Comparison of ENCODE assay signal across 1 cellular context in the genomic region with DNA sequence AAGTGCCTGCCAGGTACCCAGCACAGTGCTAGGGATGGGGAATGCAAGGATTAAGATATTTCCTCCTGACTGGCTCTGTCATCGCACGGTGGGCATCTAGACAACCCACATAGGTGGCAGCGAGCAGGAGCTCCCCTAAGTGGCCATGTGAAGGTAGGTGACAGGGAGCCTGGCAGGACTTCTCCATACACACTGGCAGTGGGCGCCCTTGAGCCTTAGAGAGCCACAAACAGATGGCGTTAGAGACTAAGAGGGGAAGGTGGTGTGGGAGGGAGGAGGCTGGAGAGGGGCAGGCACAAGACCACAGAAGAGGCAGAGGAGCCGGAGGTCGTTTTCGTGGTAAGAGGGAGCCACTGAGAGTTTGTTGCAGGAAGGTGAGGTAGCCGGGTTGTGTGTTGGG.
TF ChIP-seq lines count a peak whose summit lies in the region.

No MANE protein-coding gene starts in this region.

TF ChIP-seq in H1, 55 proteins besides CTCF, POLR2A, EP300 and RAD21:
- 0 out of 2 replicates have a peak, but pooled peaks have one; percentile 10 for TF ChIP-seq POLR2AphosphoS5 (IDR thresholded peaks at IDR 0.05; ENCODE audit: low read depth, low read length)
- no peak for TF ChIP-seq KDM1A (IDR thresholded peaks at IDR 0.05; ENCODE audit: borderline replicate concordance, low read length)
- TF ChIP-seq KDM4A (IDR thresholded peaks at IDR 0.05; ENCODE audit: low read depth, low read length, severe bottlenecking) = no peak
